In the genomic region with DNA sequence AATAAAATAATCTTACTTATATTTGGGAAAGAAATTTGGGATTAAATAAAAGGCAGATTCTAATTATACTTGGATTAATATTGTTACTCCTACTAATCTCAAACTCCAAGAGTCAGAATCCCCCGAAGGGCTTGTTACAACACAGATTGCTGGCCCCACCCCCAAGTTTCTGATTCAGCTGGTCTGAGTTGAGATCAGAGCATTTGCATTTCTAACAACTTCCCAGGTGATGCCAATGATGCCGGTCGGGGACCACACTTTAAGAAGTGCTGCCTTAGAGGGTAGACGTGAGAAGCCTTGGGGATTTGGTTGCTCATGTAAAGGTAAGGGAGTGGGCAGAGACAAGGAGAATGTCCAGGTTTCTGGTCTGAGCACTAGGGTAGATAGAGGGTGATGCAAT, we compare ENCODE assay signal across 20 cellular contexts. TPM values are rescaled to one million over a fixed set of nuclear protein-coding genes. Genes with fewer than 3 reads are reported as not detected.
DNase-seq lines count a peak whose midpoint lies in the region; FAIRE-seq and TF ChIP-seq lines count a peak whose summit lies in the region.
"Had no signal": no experiment of that assay in that cellular context is flagged by ENCODE, and none has a peak within 500 bp of the region (broad histone marks: within the 10 kb centered on the region; RNA-seq: fewer than 3 reads in every experiment).

No MANE protein-coding gene starts in this region.

- H3K4me3 ChIP-seq in H1 (ENCODE audit: extremely low read depth in 1 of 4, insufficient read depth in 2 of 4, low read depth in 3 of 4, low read length in 4 of 4): no peak overlapping the region
- no peak overlapping the region for H3K4me3 ChIP-seq in right atrium auricular region
- H3K4me3 ChIP-seq: MG63 had no signal

- H3K79me2 ChIP-seq in H1 (ENCODE audit: control insufficient read depth in 1 of 2, insufficient read depth in 2 of 2, low read length in 2 of 2): no peaks in the 10 kb centered on the region

- no peaks in the 10 kb centered on the region for H3K36me3 ChIP-seq in H1 (ENCODE audit: control insufficient read depth in 2 of 4, insufficient read depth in 4 of 4, low read length in 3 of 4)
- no peaks in the 10 kb centered on the region for H3K36me3 ChIP-seq in right atrium auricular region
- H3K36me3 ChIP-seq: BE2C had no signal

- no peak for TF ChIP-seq RAD21 in H1 (IDR thresholded peaks at IDR 0.05 in 1 of 2, conservative IDR thresholded peaks at IDR 0.05 in 1 of 2; ENCODE audit: low read depth in 2 of 2, low read length in 2 of 2)

- POLR2A ChIA-PET in H1 (lab: Charles Lee; ENCODE audit: partially characterized antibody): interaction anchor here (0.8 kb wide), 1 partner anchor 125 kb away, joined by 4 read pairs; no protein-coding TSS in a partner anchor

- intact Hi-C loops in CD14-positive monocyte (cut with micrococcal nuclease): no loop called here

- H3K27ac ChIP-seq in H1 (ENCODE audit: low read depth, low read length): no peak overlapping the region
- no peak overlapping the region for H3K27ac ChIP-seq in right atrium auricular region
- H3K27ac ChIP-seq: 22Rv1 had no signal

- peaks cover 0 to 5% (median 2%) of the 10 kb centered on the region in 7 donors for H3K9me3 Mint-ChIP-seq in CD14-positive monocyte

- H2BK15ac ChIP-seq in H1 (ENCODE audit: low read length): no peak overlapping the region

- H4K91ac ChIP-seq in H1 (replicated peaks; ENCODE audit: insufficient read length, low read length): no peak overlapping the region

- H2AK5ac ChIP-seq in H1 (ENCODE audit: low read depth, low read length): no peak overlapping the region

- no peak overlapping the region for H3K14ac ChIP-seq in H1 (ENCODE audit: insufficient read length)

- H3K4me1 ChIP-seq in H1 (replicated peaks in 1 of 4; ENCODE audit: control insufficient read depth in 3 of 4, insufficient read depth in 4 of 4, low read length in 3 of 4) (peaks cover 0 to 3% (median 0%) of the 10 kb centered on the region in 4 experiments; a peak in 1 of 7 replicates), right atrium auricular region (no peaks in the 10 kb centered on the region)
- H3K4me1 ChIP-seq: BE2C had no signal

- no peak overlapping the region for H4K8ac ChIP-seq in H1 (ENCODE audit: extremely low read depth, insufficient read depth, low read length)

- WGBS in H1 (ENCODE audit: extremely low coverage in 1 of 2, insufficient coverage in 1 of 2, insufficient read length in 1 of 2, insufficient replicate concordance in 2 of 2, low coverage in 1 of 2, low lambda C conversion rate in 2 of 2, missing lambda C conversion rate in 1 of 2), 2 experiments: 34% methylated on average over 4 of the region's 4 CpGs; no CpG with 5 or more reads in 1 of the 2 experiments

- no peaks in the 10 kb centered on the region for H3K4me1 Mint-ChIP-seq in CD14-positive monocyte

- H3K27me3 Mint-ChIP-seq in CD14-positive monocyte (ENCODE audit: low read depth in 3 of 3): peaks cover 1 to 9% (median 4%) of the 10 kb centered on the region in 3 donors

- no peak overlapping the region for H3K4ac ChIP-seq in H1 (replicated peaks; ENCODE audit: insufficient read length, low read depth, low read length)

- no peak overlapping the region for H3K9ac ChIP-seq in H1 (replicated peaks in 1 of 4; ENCODE audit: extremely low read depth in 1 of 4, low read depth in 3 of 4, low read length in 3 of 4)
- H3K9ac ChIP-seq: SK-N-SH had no signal

- H2BK120ac ChIP-seq in H1 (replicated peaks; ENCODE audit: low read depth, low read length): no peak overlapping the region

- H3K18ac ChIP-seq in H1 (ENCODE audit: extremely low read depth, low read length): no peak overlapping the region; the same call in 1 of the 2 replicates

- no peak for TF ChIP-seq EP300 in H1 (IDR thresholded peaks at IDR 0.05; ENCODE audit: borderline replicate concordance in 1 of 2, low read depth in 2 of 2, low read length in 2 of 2)

- no peak for FAIRE-seq in H1 (lab: Jason Lieb, UNC)
- FAIRE-seq: GM18507 had no signal

- no peak overlapping the region for H2AFZ ChIP-seq in H1 (ENCODE audit: low read length)

- H3K23ac ChIP-seq in H1 (ENCODE audit: insufficient read length): no peak overlapping the region

- H2BK12ac ChIP-seq in H1 (ENCODE audit: low read depth, low read length): no peak overlapping the region

- H3K36me3 Mint-ChIP-seq in CD14-positive monocyte: no peaks in the 10 kb centered on the region

- peak; percentile 4 for DNase-seq in NCI-H1436 (lab: John Stamatoyannopoulos, UW)
- DNase-seq in NCI-H1436 treated with DMSO at 0.1 percent for 48 hours (lab: John Stamatoyannopoulos, UW): no peak
- DNase-seq in H1 (ENCODE audit: low read depth in 1 of 2, low spot score in 2 of 2): peak in 1 of 2 experiments; percentile 49
- DNase-seq in iPS-NIHi11 (ENCODE audit: low spot score): peak; percentile 8
- DNase-seq in CD14-positive monocyte (ENCODE audit: low spot score): no peak
- DNase-seq in islet precursor cell: no peak
- no peak for DNase-seq in right atrium auricular region (ENCODE audit: low spot score)
- DNase-seq: BE2C; IMR-90; KG1; MG63; NCI-H1694 treated with DMSO at 0.1 percent for 48 hours; NCI-H446; NCI-H524 treated with DMSO at 0.1 percent for 48 hours; NCI-H774; NK-92 treated with Interleukin-12 subunit alpha and Interleukin-12 subunit beta, amount 100 ng/mL, for 24 hours; PC-3; SK-N-SH had no signal

- no peak overlapping the region for H3K27ac Mint-ChIP-seq in CD14-positive monocyte

- no peak overlapping the region; a peak in 1 of 4 replicates for H3K4me2 ChIP-seq in H1 (ENCODE audit: insufficient read depth in 1 of 2, low read depth in 2 of 2, low read length in 2 of 2)
- H3K4me2 ChIP-seq: SK-N-SH had no signal

- no peaks in the 10 kb centered on the region for H3K79me1 ChIP-seq in H1 (ENCODE audit: low read depth, low read length)

- no peak overlapping the region for H3K4me3 Mint-ChIP-seq in CD14-positive monocyte

- CTCF ChIA-PET in H1 (lab: Charles Lee; ENCODE audit: partially characterized antibody): interaction anchor here (0.6 to 3.1 kb wide), 5 partner anchors 11 to 134 kb away, joined by 3 to 18 read pairs (median 5); no protein-coding TSS in a partner anchor

- H4K20me1 ChIP-seq in H1 (replicated peaks in 1 of 2; ENCODE audit: control insufficient read depth in 1 of 2, insufficient read depth in 2 of 2, low read length in 2 of 2): no peaks in the 10 kb centered on the region

- no peak overlapping the region for H4K5ac ChIP-seq in H1 (ENCODE audit: insufficient read length, low read depth, low read length)

- no peak overlapping the region for H2BK5ac ChIP-seq in H1 (ENCODE audit: low read depth, low read length)

- H3K27me3 ChIP-seq in H1 (replicated peaks in 1 of 4; ENCODE audit: control insufficient read depth in 3 of 4, extremely low read depth in 1 of 4, insufficient read depth in 3 of 4, low read length in 3 of 4) (no peaks in the 10 kb centered on the region), right atrium auricular region (no peaks in the 10 kb centered on the region)
- H3K27me3 ChIP-seq: BE2C, MG63 had no signal

- no peak overlapping the region for H2BK20ac ChIP-seq in H1 (ENCODE audit: low read length)

- no peaks in the 10 kb centered on the region for H3K23me2 ChIP-seq in H1 (ENCODE audit: low read depth, low read length)

- H3K56ac ChIP-seq in H1 (replicated peaks; ENCODE audit: insufficient read length, low read depth, low read length): no peak overlapping the region

- TF ChIP-seq POLR2A in H1 (IDR thresholded peaks at IDR 0.05; ENCODE audit: control extremely low read depth in 1 of 2, low read depth in 2 of 2, low read length in 2 of 2): no peak

- no peak for TF ChIP-seq CTCF in H1 (IDR thresholded peaks at IDR 0.05; ENCODE audit: control extremely low read depth in 1 of 3, insufficient read depth in 1 of 3, low read depth in 1 of 3, low read length in 3 of 3)
- no peak for TF ChIP-seq CTCF in CD14-positive monocyte (IDR thresholded peaks at IDR 0.05)
- TF ChIP-seq CTCF in right atrium auricular region (IDR thresholded peaks at IDR 0.05): no peak

- H3K9me3 ChIP-seq in H1 (ENCODE audit: insufficient read depth in 2 of 2, low read depth in 1 of 2, low read length in 1 of 2) (no peaks in the 10 kb centered on the region), right atrium auricular region (no peaks in the 10 kb centered on the region)
- H3K9me3 ChIP-seq: BE2C, MG63, SK-N-SH had no signal

TF ChIP-seq in H1, 55 proteins besides CTCF, POLR2A, EP300 and RAD21:
- TF ChIP-seq TEAD4 (IDR thresholded peaks at IDR 0.05; ENCODE audit: low read depth, low read length) (no peak), TAF1 (IDR thresholded peaks at IDR 0.05; ENCODE audit: low read depth, low read length) (0 out of 2 replicates have a peak, but pooled peaks have one; percentile 26)

RNA-seq across cellular contexts. Expression of a gene that starts 47.2 kb away (rescaled TPM):
- total RNA-seq in H1 (2021; fragmentation: NEBNext Ultra II Directional; extraction: Animal tissue kit (Norgen Biotek cat#: 25700)): 1.7 and 2.0 TPM in 2 replicates
- 0.31 and 0.83 TPM in 2 replicates for polyA plus RNA-seq in H1 (2011; rRNA removed)
- polyA plus RNA-seq in H1 (2011; cell fraction: cytosol; rRNA removed): 0.41 TPM
- polyA plus RNA-seq in H1 (2011; cell fraction: nucleus; rRNA removed): 0.87 TPM
- polyA plus RNA-seq in H1 (2012, experiment 1 of 2): 0.61 to 1.2 TPM (median 0.85 TPM) in 4 replicates
- 0.31 TPM for polyA plus RNA-seq in H1 (2012, experiment 2 of 2)
- polyA plus RNA-seq in H1 (2013, experiment 1 of 2): 0.91 TPM
- polyA plus RNA-seq in H1 (2013, experiment 2 of 2): 0.99 TPM
- 0.88 and 2.1 TPM in 2 replicates for polyA minus RNA-seq in H1 (2011; rRNA and poly(A)+ RNA removed)
- polyA minus RNA-seq in H1 (2011; cell fraction: cytosol; rRNA and poly(A)+ RNA removed): 0.51 TPM
- polyA minus RNA-seq in H1 (2011; cell fraction: nucleus; rRNA and poly(A)+ RNA removed): 3.4 TPM
- not detected for polyA plus RNA-seq in CD14-positive monocyte
- under 1 TPM in 1 of 2 donors, not detected in 1; 0.15 TPM for total RNA-seq in right atrium auricular region

Comparison
In these comparisons a context has a peak if more than half of its experiments do, and no peak if none do; other contexts are left out.
1. DNase-seq: peak in NCI-H1436 (single experiment) and iPS-NIHi11 (single experiment); none in NCI-H1436 treated with DMSO at 0.1 percent for 48 hours (single experiment), CD14-positive monocyte (single experiment), islet precursor cell (single experiment) and right atrium auricular region (single experiment).